Comparison of ENCODE assay signal across 8 cellular contexts in genomic region chr6:36130672-36131516, GRCh38. TPM values are rescaled to one million over a fixed set of nuclear protein-coding genes. Genes with fewer than 3 reads are reported as not detected.
A peak's percentile ranks its signal among the peaks of the same experiment; 100 is the strongest.
DNase-seq lines count a peak whose midpoint lies in the region; ATAC-seq and TF ChIP-seq lines count a peak whose summit lies in the region.

No MANE protein-coding gene starts in this region.

- POLR2A ChIA-PET in AG04449 (lab: Yijun Ruan, JAX) = no interaction called here

- H3K4me1 ChIP-seq in skeletal muscle satellite cell (ENCODE audit: control insufficient read depth, insufficient read depth, low read length) = peaks cover 42% of the 10 kb centered on the region

- H3K27me3 ChIP-seq in skeletal muscle satellite cell (ENCODE audit: control insufficient read depth, insufficient read depth, low read length) = no peaks in the 10 kb centered on the region

- CTCF ChIA-PET in AG04449 (lab: Yijun Ruan, JAX) = interaction anchor here (1.1 to 3.6 kb wide), 7 partner anchors 9 to 230 kb away, joined by 3 to 33 read pairs (median 8); partner anchors contain the start of gene MAPK14

- H3K9me3 ChIP-seq in skeletal muscle satellite cell (replicated peaks; ENCODE audit: low read length) = no peaks in the 10 kb centered on the region

- peak; percentile 11 for TF ChIP-seq CTCF in AG04449 (IDR thresholded peaks at IDR 0.05; ENCODE audit: insufficient read depth, low read length, missing control alignments)

- no peaks in the 10 kb centered on the region for H3K36me3 ChIP-seq in skeletal muscle satellite cell (ENCODE audit: insufficient read depth, low read length)

- H3K4me3 ChIP-seq in AG04449 (ENCODE audit: low read depth, low read length) (peak overlapping the region; percentile 25), skeletal muscle satellite cell (ENCODE audit: low read length) (peak overlapping the region; percentile 58)

- no peak for DNase-seq in AG04449 (ENCODE audit: low read depth, low spot score)
- DNase-seq in NCI-H748 treated with DMSO at 0.1 percent for 48 hours (lab: John Stamatoyannopoulos, UW) = peak; percentile 17
- peak; percentile 63 for DNase-seq in activated gamma-delta T cell (lab: John Stamatoyannopoulos, UW)
- peak; percentile 56 for DNase-seq in left ventricle myocardium superior
- no peak for DNase-seq in DMS 273 treated with DMSO at 0.1 percent for 48 hours (lab: John Stamatoyannopoulos, UW)

- ATAC-seq in GM21390 (IDR thresholded peaks at IDR 0.05; ENCODE audit: unreplicated experiment) (peak; percentile 16), left ventricle myocardium superior (peak; percentile 41), HG03097 (IDR thresholded peaks at IDR 0.05; ENCODE audit: low FRiP score, unreplicated experiment) (no peak)

- H3K9ac ChIP-seq in skeletal muscle satellite cell (ENCODE audit: low read depth, low read length) = no peak overlapping the region

- intact Hi-C loops in left ventricle myocardium superior (cut with micrococcal nuclease) = no loop called here

- peak overlapping the region; percentile 74 for H3K4me2 ChIP-seq in skeletal muscle satellite cell (ENCODE audit: low read length)

RNA-seq across cellular contexts. Expression of gene MAPK13, which starts 0.6 kb away (rescaled TPM):
- 0.87 TPM for total RNA-seq in left ventricle myocardium superior
- total RNA-seq in skeletal muscle satellite cell (2012; rRNA removed) = 20.0 and 32.8 TPM in 2 replicates

Comparison
In these comparisons a context has a peak if more than half of its experiments do, and no peak if none do; other contexts are left out.
1. DNase-seq: peak in NCI-H748 treated with DMSO at 0.1 percent for 48 hours (single experiment), activated gamma-delta T cell (single experiment) and left ventricle myocardium superior (single experiment); none in AG04449 (single experiment) and DMS 273 treated with DMSO at 0.1 percent for 48 hours (single experiment).